ENCODE assay signal across 8 cellular contexts in the genomic region with DNA sequence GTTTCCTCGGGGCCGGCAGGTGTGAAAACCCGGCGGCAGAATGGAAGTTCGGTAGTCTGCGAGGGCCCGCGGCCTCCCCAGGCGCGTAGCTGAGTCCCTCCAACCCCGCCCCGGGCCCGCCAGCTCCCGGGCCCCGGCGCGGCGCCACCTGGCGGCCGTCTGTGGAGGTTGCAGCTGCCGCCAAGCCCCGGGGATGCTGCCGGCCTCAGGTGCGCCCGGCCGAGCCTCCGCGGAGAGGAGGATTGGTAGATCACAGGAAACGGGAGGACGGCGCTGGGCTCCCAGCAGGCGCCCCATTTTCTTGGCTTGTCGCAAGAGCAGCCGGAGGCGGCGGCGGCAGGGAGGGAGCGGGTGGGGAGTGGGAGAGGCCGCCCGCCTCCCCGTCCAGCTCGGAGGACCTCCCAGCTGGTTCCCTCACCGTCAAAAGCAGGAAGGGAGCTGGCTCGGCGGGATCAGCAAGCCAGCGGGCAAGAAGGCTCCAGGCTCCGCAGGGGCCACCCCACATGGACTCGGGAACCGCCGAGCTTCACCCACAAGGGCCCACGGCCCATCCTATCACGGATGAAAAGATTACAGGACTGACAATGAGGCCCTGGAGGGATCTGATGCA. TPM values are rescaled to one million over a fixed set of nuclear protein-coding genes. Genes with fewer than 3 reads are reported as not detected.
A peak's percentile ranks its signal among the peaks of the same experiment; 100 is the strongest.
DNase-seq lines count a peak whose midpoint lies in the region; ATAC-seq and TF ChIP-seq lines count a peak whose summit lies in the region.
"Not testable (repeated sequence)": the region's sequence is repeated elsewhere in the genome, so short reads cannot be mapped to it uniquely, and the experiment has no call there.

No MANE protein-coding gene starts in this region.

- not testable (repeated sequence) for H3K27ac Mint-ChIP-seq in WTC11
- peak overlapping the region in 1 of 6 donors; percentile 87 for H3K27ac Mint-ChIP-seq in immature natural killer cell

- H3K9me3 Mint-ChIP-seq in WTC11, immature natural killer cell: not testable (repeated sequence)

- not testable (repeated sequence) for H3K4me1 Mint-ChIP-seq in WTC11, immature natural killer cell

- H3K36me3 Mint-ChIP-seq in WTC11, immature natural killer cell: not testable (repeated sequence)

- peak; percentile 66; the same call in 1 of the 2 replicates for TF ChIP-seq CTCF in WTC11 (IDR thresholded peaks at IDR 0.05)

- H3K4me3 ChIP-seq in skin epidermis = peak overlapping the region; percentile 23 to 58 (median 50)

- H3K4me3 Mint-ChIP-seq in WTC11 (peak overlapping the region; percentile 63), immature natural killer cell (peak overlapping the region in 2 of 5 donors; percentile 66 to 69)

- DNase-seq in A172 (ENCODE audit: low spot score) (peak; percentile 41), NCI-H2081 treated with DMSO at 0.1 percent for 48 hours (lab: John Stamatoyannopoulos, UW) (peak; percentile 71), WTC11 (ENCODE audit: low spot score) (peak; percentile 80), T47D (ENCODE audit: low read depth in 1 of 2, low spot score in 1 of 2) (peak; percentile 59 to 78), immature natural killer cell (peak; percentile 72 to 80 (median 80))

- H3K27ac ChIP-seq in skin epidermis = peak overlapping the region in 19 of 21 experiments; percentile 10 to 86 (median 74)

- ATAC-seq in GM18858 (IDR thresholded peaks at IDR 0.05; ENCODE audit: unreplicated experiment) (peak; percentile 48), HG03039 (IDR thresholded peaks at IDR 0.05; ENCODE audit: unreplicated experiment) (peak; percentile 88), WTC11 (peak; percentile 86)

- CTCF ChIA-PET in WTC11 (lab: Charles Lee) = not testable (repeated sequence)

- POLR2A ChIA-PET in WTC11 (lab: Charles Lee) = not testable (repeated sequence)

- not testable (repeated sequence) for H3K27me3 Mint-ChIP-seq in WTC11 (ENCODE audit: low read depth); immature natural killer cell (ENCODE audit: low read depth in 3 of 3)

- in situ Hi-C loops in T47D (cut with HindIII; ENCODE audit: low pct_unique_long_range_greater_than_20kb, low sequenced_read_pairs) = not testable (repeated sequence)

TF ChIP-seq in WTC11, 78 proteins besides CTCF, POLR2A, EP300 and RAD21:
- peak; percentile 82; the same call in 1 of the 2 replicates for TF ChIP-seq HMGXB4 (CRISPR knock-in tag; IDR thresholded peaks at IDR 0.05)
- TF ChIP-seq, protein P1, sequence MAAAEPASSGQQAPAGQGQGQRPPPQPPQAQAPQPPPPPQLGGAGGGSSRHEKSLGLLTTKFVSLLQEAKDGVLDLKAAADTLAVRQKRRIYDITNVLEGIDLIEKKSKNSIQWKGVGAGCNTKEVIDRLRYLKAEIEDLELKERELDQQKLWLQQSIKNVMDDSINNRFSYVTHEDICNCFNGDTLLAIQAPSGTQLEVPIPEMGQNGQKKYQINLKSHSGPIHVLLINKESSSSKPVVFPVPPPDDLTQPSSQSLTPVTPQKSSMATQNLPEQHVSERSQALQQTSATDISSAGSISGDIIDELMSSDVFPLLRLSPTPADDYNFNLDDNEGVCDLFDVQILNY (CRISPR knock-in tag; IDR thresholded peaks at IDR 0.05) = 0 out of 2 replicates have a peak, but pooled peaks have one; percentile 21
- TF ChIP-seq ZNF423 (CRISPR knock-in tag; IDR thresholded peaks at IDR 0.05) = peak; percentile 64
- peak; percentile 73; the same call in 1 of the 2 replicates for TF ChIP-seq ZNF263 (CRISPR knock-in tag; IDR thresholded peaks at IDR 0.05; ENCODE audit: low read depth)

RNA-seq across cellular contexts. Expression of gene FCGR1A, which starts 10.5 kb away (rescaled TPM):
- not detected in 2 replicates for total RNA-seq in A172 (2014; rRNA removed; shearing (Covaris generic))
- not detected in 3 replicates for total RNA-seq in WTC11 (2021)
- polyA plus RNA-seq in immature natural killer cell = not detected

Comparison
In these comparisons a context has a peak if more than half of its experiments do, and no peak if none do; other contexts are left out.
1. Peak in every context shown above with its lines: DNase-seq, ATAC-seq, H3K4me3 ChIP-seq and H3K27ac ChIP-seq.